ENCODE assay signal across 19 cellular contexts in genomic region chr18:55228707-55229106, GRCh38.
A peak's percentile ranks its signal among the peaks of the same experiment; 100 is the strongest.
DNase-seq lines count a peak whose midpoint lies in the region; ATAC-seq and TF ChIP-seq lines count a peak whose summit lies in the region.
"Had no signal": no experiment of that assay in that cellular context is flagged by ENCODE, and none has a peak within 500 bp of the region (broad histone marks: within the 10 kb centered on the region; RNA-seq: fewer than 3 reads in every experiment).

No MANE protein-coding gene starts in this region.

- peaks cover 6% of the 10 kb centered on the region for H3K4me1 Mint-ChIP-seq in glutamatergic neuron (ENCODE audit: low read depth, unreplicated experiment)
- H3K4me1 Mint-ChIP-seq in activated naive CD8-positive, alpha-beta T cell treated with anti-CD3 and anti-CD28 coated beads for 36 hours, result no peaks in the 10 kb centered on the region

- H2BK120ac ChIP-seq in neuronal stem cell (ENCODE audit: low read depth, low read length), result no peak overlapping the region

- H2AK5ac ChIP-seq in neuronal stem cell (ENCODE audit: low read depth, low read length), result no peak overlapping the region

- H3K27me3 Mint-ChIP-seq in glutamatergic neuron (ENCODE audit: unreplicated experiment), result peaks cover 2% of the 10 kb centered on the region
- H3K27me3 Mint-ChIP-seq in activated naive CD8-positive, alpha-beta T cell treated with anti-CD3 and anti-CD28 coated beads for 36 hours, result no peaks in the 10 kb centered on the region
- H3K27me3 Mint-ChIP-seq: naive B cell, progenitor cell of endocrine pancreas had no signal

- H3K36me3 Mint-ChIP-seq in glutamatergic neuron (ENCODE audit: unreplicated experiment), result no peaks in the 10 kb centered on the region
- no peaks in the 10 kb centered on the region for H3K36me3 Mint-ChIP-seq in activated naive CD8-positive, alpha-beta T cell treated with anti-CD3 and anti-CD28 coated beads for 36 hours

- WGBS in heart left ventricle, 4 donors, result 82 to 93% (median 89%) methylated on average over 14 to 15 of the region's 15 CpGs
- no CpG with 5 or more reads among the region's 15 CpGs for WGBS in neuronal stem cell (ENCODE audit: extremely low coverage in 2 of 2, insufficient read length in 2 of 2, insufficient replicate concordance in 1 of 2), 2 donors

- H3K27ac Mint-ChIP-seq in glutamatergic neuron (ENCODE audit: unreplicated experiment), result peak overlapping the region; percentile 3
- no peak overlapping the region for H3K27ac Mint-ChIP-seq in activated naive CD8-positive, alpha-beta T cell treated with anti-CD3 and anti-CD28 coated beads for 36 hours
- H3K27ac Mint-ChIP-seq: progenitor cell of endocrine pancreas; T-helper 1 cell treated with Interleukin-12 subunit alpha and Interleukin-12 subunit beta and Interleukin-4 antibody, amounts not matched to agents 30 μg/mL and 1 μg/mL, for 36 hours had no signal

- no peak overlapping the region for H3K4me2 ChIP-seq in neuronal stem cell (ENCODE audit: insufficient read depth, low read length, poor library complexity, severe bottlenecking)

- peaks cover 0 to 24% (median 8%) of the 10 kb centered on the region in 12 donors for H3K4me1 ChIP-seq in heart left ventricle
- H3K4me1 ChIP-seq in neuronal stem cell (ENCODE audit: control insufficient read depth in 2 of 2, insufficient read depth in 1 of 2, low read depth in 1 of 2, low read length in 2 of 2), result peaks cover 6 to 13% of the 10 kb centered on the region in 2 donors

- DNase-seq in heart left ventricle (peak in 1 of 5 donors; percentile 22), cardiac septum (ENCODE audit: low spot score) (no peak), glutamatergic neuron (no peak), neuronal stem cell (ENCODE audit: low spot score) (no peak), GM19238 (ENCODE audit: insufficient read length, low spot score) (no peak), KG1 (lab: John Stamatoyannopoulos, UW) (no peak)
- DNase-seq in activated naive CD8-positive, alpha-beta T cell treated with anti-CD3 and anti-CD28 coated beads for 36 hours, result no peak
- DNase-seq: activated CD4-positive, alpha-beta T cell treated with anti-CD3 and anti-CD28 coated beads, Interleukin-2, amount 50 U/mL, for 48 hours; activated naive CD4-positive, alpha-beta T cell; activated T-cell treated with anti-CD3 and anti-CD28 coated beads for 4 hours; DMS153; naive B cell; NCI-H146; NCI-H446 treated with DMSO at 0.1 percent for 48 hours; stimulated activated CD8-positive, alpha-beta memory T cell treated with anti-CD3 and anti-CD28 coated beads, Interleukin-4, amount 100 ng/mL, for 48 hours had no signal

- H2BK12ac ChIP-seq in neuronal stem cell (ENCODE audit: low read length), result no peak overlapping the region

- intact Hi-C loops in heart left ventricle (cut with DNase I), result loop anchor here in 2 of 10 donors (10.0 kb wide), 2 partner anchors 114 to 134 kb away; no protein-coding TSS in a partner anchor
- intact Hi-C loops in cardiac septum (cut with DNase I), result loop anchor here (5.0 kb wide), 1 partner anchor 116 kb away; no protein-coding TSS in a partner anchor

- no peak overlapping the region for H4K91ac ChIP-seq in neuronal stem cell (ENCODE audit: low read depth, low read length, poor library complexity)

- H2AFZ ChIP-seq in neuronal stem cell (ENCODE audit: low read length), result no peak overlapping the region

- H3K9me3 ChIP-seq in heart left ventricle, result no peaks in the 10 kb centered on the region
- H3K9me3 ChIP-seq in neuronal stem cell (replicated peaks in 1 of 2; ENCODE audit: control insufficient read depth in 2 of 2, insufficient read depth in 1 of 2, low read depth in 1 of 2, low read length in 2 of 2), result no peaks in the 10 kb centered on the region
- H3K9me3 ChIP-seq: thoracic aorta had no signal

- no peak for TF ChIP-seq POLR2A in heart left ventricle (IDR thresholded peaks at IDR 0.05)

- H3K79me1 ChIP-seq in neuronal stem cell (ENCODE audit: low read depth, low read length), result no peaks in the 10 kb centered on the region

- no peak overlapping the region for H3K23ac ChIP-seq in neuronal stem cell (ENCODE audit: low read depth, low read length, poor library complexity)

- peaks cover 7% of the 10 kb centered on the region for H3K9me3 Mint-ChIP-seq in glutamatergic neuron (ENCODE audit: unreplicated experiment)
- H3K9me3 Mint-ChIP-seq in activated naive CD8-positive, alpha-beta T cell treated with anti-CD3 and anti-CD28 coated beads for 36 hours, result no peaks in the 10 kb centered on the region
- H3K9me3 Mint-ChIP-seq: naive B cell; T-helper 1 cell treated with Interleukin-12 subunit alpha and Interleukin-12 subunit beta and Interleukin-4 antibody, amounts not matched to agents 30 μg/mL and 1 μg/mL, for 36 hours had no signal

- ATAC-seq in heart left ventricle (peak in 3 of 4 donors; percentile 20 to 50 (median 33)), HG02870 (IDR thresholded peaks at IDR 0.05; ENCODE audit: unreplicated experiment) (no peak)

- H3K27me3 ChIP-seq in heart left ventricle (no peaks in the 10 kb centered on the region), neuronal stem cell (ENCODE audit: control insufficient read depth in 3 of 3, insufficient read depth in 3 of 3, low read depth in 1 of 3, low read length in 3 of 3) (no peaks in the 10 kb centered on the region)

- H4K8ac ChIP-seq in neuronal stem cell (ENCODE audit: low read depth, low read length), result no peak overlapping the region

- peak overlapping the region; percentile 51 for H3K18ac ChIP-seq in neuronal stem cell (ENCODE audit: low read length)

- H3K4ac ChIP-seq in neuronal stem cell (ENCODE audit: low read length), result no peak overlapping the region

- H2BK5ac ChIP-seq in neuronal stem cell (ENCODE audit: low read length), result no peak overlapping the region

- H3K4me3 Mint-ChIP-seq in glutamatergic neuron (ENCODE audit: unreplicated experiment), result no peak overlapping the region
- H3K4me3 Mint-ChIP-seq in activated naive CD8-positive, alpha-beta T cell treated with anti-CD3 and anti-CD28 coated beads for 36 hours, result no peak overlapping the region
- H3K4me3 Mint-ChIP-seq: naive B cell; T-helper 1 cell treated with Interleukin-12 subunit alpha and Interleukin-12 subunit beta and Interleukin-4 antibody, amounts not matched to agents 30 μg/mL and 1 μg/mL, for 36 hours had no signal

- no peak overlapping the region for H3K4me3 ChIP-seq in heart left ventricle
- H3K4me3 ChIP-seq in neuronal stem cell (ENCODE audit: low read length in 2 of 2), result no peak overlapping the region
- H3K4me3 ChIP-seq: thoracic aorta had no signal

- H2BK15ac ChIP-seq in neuronal stem cell (ENCODE audit: low read length), result no peak overlapping the region

- H3K14ac ChIP-seq in neuronal stem cell (ENCODE audit: low read length), result no peak overlapping the region

- H3K36me3 ChIP-seq in heart left ventricle (peaks cover 0 to 100% (median 85%) of the 10 kb centered on the region in 9 donors), neuronal stem cell (replicated peaks in 1 of 2; ENCODE audit: control insufficient read depth in 2 of 2, insufficient read depth in 2 of 2, low read length in 2 of 2) (peaks cover 15 to 96% of the 10 kb centered on the region in 2 donors)

- peak overlapping the region; percentile 61 for H3K9ac ChIP-seq in neuronal stem cell (ENCODE audit: low read depth, low read length, poor library complexity)

- H3K27ac ChIP-seq in heart left ventricle, result peak overlapping the region in 6 of 12 donors; percentile 8 to 67 (median 26)
- H3K27ac ChIP-seq in neuronal stem cell (replicated peaks; ENCODE audit: low read length), result peak overlapping the region; percentile 47
- H3K27ac ChIP-seq: thoracic aorta had no signal

- TF ChIP-seq CTCF in heart left ventricle (IDR thresholded peaks at IDR 0.05) (no peak), glutamatergic neuron (IDR thresholded peaks at IDR 0.05; ENCODE audit: partially characterized antibody, unreplicated experiment) (no peak)
